9 cellular contexts compared by ENCODE assay signal in the genomic region with DNA sequence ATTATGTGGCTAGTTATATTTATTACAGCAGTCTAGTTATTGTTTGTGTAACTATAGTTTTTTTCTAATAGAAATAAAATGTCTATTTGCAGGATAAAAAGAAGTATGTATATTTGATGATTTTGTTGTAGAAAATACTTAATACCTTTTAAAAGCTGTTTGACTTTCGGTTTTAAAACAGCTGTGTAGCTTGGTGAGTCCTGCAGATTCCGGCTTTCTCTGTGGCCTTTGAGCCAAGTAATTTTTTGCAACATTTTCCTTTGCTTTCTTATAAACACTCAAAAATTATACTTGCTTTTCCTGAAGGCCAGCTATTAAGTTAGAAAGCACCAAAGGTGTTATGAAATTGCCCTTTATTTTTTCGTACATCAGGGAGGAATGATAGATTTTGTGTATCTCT.
DNase-seq lines count a peak whose midpoint lies in the region; ATAC-seq, FAIRE-seq and TF ChIP-seq lines count a peak whose summit lies in the region.
"Had no signal": no experiment of that assay in that cellular context is flagged by ENCODE, and none has a peak within 500 bp of the region (broad histone marks: within the 10 kb centered on the region; RNA-seq: fewer than 3 reads in every experiment).

No MANE protein-coding gene starts in this region.

- in situ Hi-C loops in HepG2 (cut with HindIII; ENCODE audit: extremely low pct_ligation_motif_present, low pct_unique_long_range_greater_than_20kb) = loop anchor here (5.0 kb wide), 2 partner anchors 63 to 168 kb away; a partner anchor contains a TSS

- H3K36me3 ChIP-seq in HepG2 (replicated peaks in 1 of 2; ENCODE audit: control insufficient read depth in 1 of 2, insufficient read depth in 2 of 2, low read length in 2 of 2) (no peaks in the 10 kb centered on the region), tibial artery (no peaks in the 10 kb centered on the region)

- H3K4me1 ChIP-seq in HepG2 (ENCODE audit: insufficient read depth, low read length) (peaks cover 39% of the 10 kb centered on the region), tibial artery (peaks cover 0 to 50% (median 16%) of the 10 kb centered on the region in 4 donors)

- no peak for ATAC-seq in activated T-cell treated with anti-CD3 and anti-CD28 coated beads, Interleukin-2, amount 50 U/mL, for 72 hours (replicated peaks in 1 of 2)
- ATAC-seq in activated CD8-positive, alpha-beta T cell treated with anti-CD3 and anti-CD28 coated beads, Interleukin-2, amount 10 ng/mL, durations not matched to agents 7 days and 5 days = no peak
- ATAC-seq in HepG2 (no peak), GM19328 (IDR thresholded peaks at IDR 0.05; ENCODE audit: unreplicated experiment) (no peak), GM18909 (IDR thresholded peaks at IDR 0.05; ENCODE audit: poor library complexity, unreplicated experiment) (no peak)

- H3K4me2 ChIP-seq in HepG2 (ENCODE audit: low read depth, low read length) = 0 out of 2 replicates have a peak overlapping the region, but pooled peaks have one; percentile 2

- H3K27ac Mint-ChIP-seq in activated T-cell treated with anti-CD3 and anti-CD28 coated beads, Interleukin-2, amount 50 U/mL, for 72 hours = peak overlapping the region; percentile 98
- H3K27ac Mint-ChIP-seq in activated CD8-positive, alpha-beta T cell treated with anti-CD3 and anti-CD28 coated beads, Interleukin-2, amount 10 ng/mL, durations not matched to agents 7 days and 5 days = peak overlapping the region; percentile 10

- H3K27me3 ChIP-seq in HepG2 (ENCODE audit: control insufficient read depth in 1 of 2, insufficient read depth in 2 of 2, low read length in 2 of 2) = no peaks in the 10 kb centered on the region
- no peaks in the 10 kb centered on the region for H3K27me3 ChIP-seq in tibial artery

- H3K9me3 ChIP-seq in HepG2 (ENCODE audit: low read length) (no peaks in the 10 kb centered on the region), tibial artery (no peaks in the 10 kb centered on the region)

- CTCF ChIA-PET in activated CD8-positive, alpha-beta T cell treated with anti-CD3 and anti-CD28 coated beads, Interleukin-2, amount 10 ng/mL, durations not matched to agents 7 days and 5 days (lab: Charles Lee) = interaction anchor here (0.6 to 3.3 kb wide), 14 partner anchors 9 to 361 kb away, joined by 3 to 35 read pairs (median 6); a partner anchor contains a TSS
- CTCF ChIA-PET in HepG2 (lab: Yijun Ruan, JAX; ENCODE audit: low intra/inter-chr PET ratio, low total read pairs) = no interaction called here

- TF ChIP-seq EP300 in HepG2 (IDR thresholded peaks at IDR 0.05; ENCODE audit: low read depth in 2 of 2, low read length in 2 of 2) = no peak
- TF ChIP-seq EP300 in HepG2 (CRISPR knock-in tag; IDR thresholded peaks at IDR 0.05; ENCODE audit: borderline replicate concordance) = no peak

- no peak overlapping the region for H3K9ac ChIP-seq in HepG2 (ENCODE audit: insufficient read depth, low read depth, low read length)

- 85% methylated on average over 3 of the region's 3 CpGs for WGBS in HepG2 (ENCODE audit: low lambda C conversion rate)

- intact Hi-C loops in HepG2 (cut with micrococcal nuclease; ENCODE audit: unreplicated experiment) (no loop called here), tibial artery (cut with DNase I; ENCODE audit: low total_unique reads) (loop anchor here (5.0 kb wide), 2 partner anchors 37 to 168 kb away; a partner anchor contains a TSS)

- H2AFZ ChIP-seq in HepG2 (ENCODE audit: low read length) = no peak overlapping the region

- H3K4me3 ChIP-seq in HepG2 (replicated peaks in 1 of 3; ENCODE audit: insufficient read depth in 1 of 3, low read depth in 2 of 3, low read length in 3 of 3) (no peak overlapping the region), tibial artery (peak overlapping the region in 1 of 2 donors; percentile 63)

- no peak for DNase-seq in activated T-cell treated with anti-CD3 and anti-CD28 coated beads, Interleukin-2, amount 50 U/mL, for 72 hours
- DNase-seq in activated T-cell treated with anti-CD3 and anti-CD28 coated beads, Interleukin-2, amount 50 U/mL, for 1 hour = no peak
- DNase-seq in activated CD8-positive, alpha-beta T cell treated with anti-CD3 and anti-CD28 coated beads, Interleukin-2, amount 10 ng/mL, durations not matched to agents 7 days and 5 days = no peak
- no peak for DNase-seq in HepG2 (ENCODE audit: low spot score)
- no peak for DNase-seq in tibial artery
- no peak for DNase-seq in nucleus accumbens (lab: John Stamatoyannopoulos, UW)
- DNase-seq: NK-92 treated with Interleukin-12 subunit alpha and Interleukin-12 subunit beta, amount 100 ng/mL, for 24 hours had no signal

- no TSS peak for BruUV-seq in HepG2 (replicated peaks; lab: Mats Ljungman, UMichigan)

- TF ChIP-seq RAD21 in HepG2 (CRISPR knock-in tag; IDR thresholded peaks at IDR 0.05) = no peak

- TF ChIP-seq POLR2A in HepG2 (IDR thresholded peaks at IDR 0.05; ENCODE audit: insufficient read depth in 1 of 2, low read depth in 2 of 2, low read length in 2 of 2) = no peak

- no peaks in the 10 kb centered on the region for H4K20me1 ChIP-seq in HepG2 (ENCODE audit: insufficient read depth, low read length)

- H3K27me3 Mint-ChIP-seq in activated T-cell treated with anti-CD3 and anti-CD28 coated beads, Interleukin-2, amount 50 U/mL, for 72 hours (ENCODE audit: low read depth) = no peaks in the 10 kb centered on the region
- H3K27me3 Mint-ChIP-seq in activated CD8-positive, alpha-beta T cell treated with anti-CD3 and anti-CD28 coated beads, Interleukin-2, amount 10 ng/mL, durations not matched to agents 7 days and 5 days (ENCODE audit: low read depth) = peaks cover 3% of the 10 kb centered on the region

- peaks cover 45% of the 10 kb centered on the region for H3K4me1 Mint-ChIP-seq in activated T-cell treated with anti-CD3 and anti-CD28 coated beads, Interleukin-2, amount 50 U/mL, for 72 hours (ENCODE audit: low read depth)
- H3K4me1 Mint-ChIP-seq in activated CD8-positive, alpha-beta T cell treated with anti-CD3 and anti-CD28 coated beads, Interleukin-2, amount 10 ng/mL, durations not matched to agents 7 days and 5 days (ENCODE audit: low read depth) = peaks cover 34% of the 10 kb centered on the region

- peak overlapping the region; percentile 81 to 99 for H3K4me3 Mint-ChIP-seq in activated T-cell treated with anti-CD3 and anti-CD28 coated beads, Interleukin-2, amount 50 U/mL, for 72 hours
- H3K4me3 Mint-ChIP-seq in activated CD8-positive, alpha-beta T cell treated with anti-CD3 and anti-CD28 coated beads, Interleukin-2, amount 10 ng/mL, durations not matched to agents 7 days and 5 days = no peak overlapping the region

- no peak for TF ChIP-seq CTCF in HepG2 (CRISPR knock-in tag; IDR thresholded peaks at IDR 0.05)
- no peak for TF ChIP-seq CTCF in tibial artery (IDR thresholded peaks at IDR 0.05)

- FAIRE-seq in HepG2 (lab: Jason Lieb, UNC) = no peak

- POLR2A ChIA-PET in activated CD8-positive, alpha-beta T cell treated with anti-CD3 and anti-CD28 coated beads, Interleukin-2, amount 10 ng/mL, durations not matched to agents 7 days and 5 days (lab: Charles Lee) = interaction anchor here (0.7 kb wide), 1 partner anchor 19 kb away, joined by 3 read pairs; no protein-coding TSS in a partner anchor
- POLR2A ChIA-PET in HepG2 (lab: Yijun Ruan, JAX) = no interaction called here

- H3K27ac ChIP-seq in HepG2 (ENCODE audit: extremely low read length, insufficient read depth, low read length) = no peak overlapping the region
- peak overlapping the region; percentile 25 to 85 for H3K27ac ChIP-seq in tibial artery

- H3K36me3 Mint-ChIP-seq in activated T-cell treated with anti-CD3 and anti-CD28 coated beads, Interleukin-2, amount 50 U/mL, for 72 hours (ENCODE audit: insufficient read depth in 2 of 2) = no peaks in the 10 kb centered on the region
- H3K36me3 Mint-ChIP-seq in activated CD8-positive, alpha-beta T cell treated with anti-CD3 and anti-CD28 coated beads, Interleukin-2, amount 10 ng/mL, durations not matched to agents 7 days and 5 days (ENCODE audit: low read depth) = no peaks in the 10 kb centered on the region

- no peaks in the 10 kb centered on the region for H3K79me2 ChIP-seq in HepG2 (ENCODE audit: insufficient read depth, low read length)

- no peaks in the 10 kb centered on the region for H3K9me3 Mint-ChIP-seq in activated T-cell treated with anti-CD3 and anti-CD28 coated beads, Interleukin-2, amount 50 U/mL, for 72 hours
- H3K9me3 Mint-ChIP-seq in activated CD8-positive, alpha-beta T cell treated with anti-CD3 and anti-CD28 coated beads, Interleukin-2, amount 10 ng/mL, durations not matched to agents 7 days and 5 days (ENCODE audit: insufficient read depth) = no peaks in the 10 kb centered on the region

TF ChIP-seq in HepG2, 621 proteins besides CTCF, POLR2A, EP300 and RAD21 (continues in another document):
- TF ChIP-seq ZNF329 (CRISPR knock-in tag; IDR thresholded peaks at IDR 0.05; ENCODE audit: low read depth) (no peak), TEAD2 (CRISPR knock-in tag; IDR thresholded peaks at IDR 0.05) (no peak), ZNF224 (CRISPR knock-in tag; IDR thresholded peaks at IDR 0.05) (no peak)
- TF ChIP-seq, protein P1, sequence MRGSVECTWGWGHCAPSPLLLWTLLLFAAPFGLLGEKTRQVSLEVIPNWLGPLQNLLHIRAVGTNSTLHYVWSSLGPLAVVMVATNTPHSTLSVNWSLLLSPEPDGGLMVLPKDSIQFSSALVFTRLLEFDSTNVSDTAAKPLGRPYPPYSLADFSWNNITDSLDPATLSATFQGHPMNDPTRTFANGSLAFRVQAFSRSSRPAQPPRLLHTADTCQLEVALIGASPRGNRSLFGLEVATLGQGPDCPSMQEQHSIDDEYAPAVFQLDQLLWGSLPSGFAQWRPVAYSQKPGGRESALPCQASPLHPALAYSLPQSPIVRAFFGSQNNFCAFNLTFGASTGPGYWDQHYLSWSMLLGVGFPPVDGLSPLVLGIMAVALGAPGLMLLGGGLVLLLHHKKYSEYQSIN (CRISPR knock-in tag; IDR thresholded peaks at IDR 0.05; ENCODE audit: borderline replicate concordance) = no peak
- TF ChIP-seq, protein P2, sequence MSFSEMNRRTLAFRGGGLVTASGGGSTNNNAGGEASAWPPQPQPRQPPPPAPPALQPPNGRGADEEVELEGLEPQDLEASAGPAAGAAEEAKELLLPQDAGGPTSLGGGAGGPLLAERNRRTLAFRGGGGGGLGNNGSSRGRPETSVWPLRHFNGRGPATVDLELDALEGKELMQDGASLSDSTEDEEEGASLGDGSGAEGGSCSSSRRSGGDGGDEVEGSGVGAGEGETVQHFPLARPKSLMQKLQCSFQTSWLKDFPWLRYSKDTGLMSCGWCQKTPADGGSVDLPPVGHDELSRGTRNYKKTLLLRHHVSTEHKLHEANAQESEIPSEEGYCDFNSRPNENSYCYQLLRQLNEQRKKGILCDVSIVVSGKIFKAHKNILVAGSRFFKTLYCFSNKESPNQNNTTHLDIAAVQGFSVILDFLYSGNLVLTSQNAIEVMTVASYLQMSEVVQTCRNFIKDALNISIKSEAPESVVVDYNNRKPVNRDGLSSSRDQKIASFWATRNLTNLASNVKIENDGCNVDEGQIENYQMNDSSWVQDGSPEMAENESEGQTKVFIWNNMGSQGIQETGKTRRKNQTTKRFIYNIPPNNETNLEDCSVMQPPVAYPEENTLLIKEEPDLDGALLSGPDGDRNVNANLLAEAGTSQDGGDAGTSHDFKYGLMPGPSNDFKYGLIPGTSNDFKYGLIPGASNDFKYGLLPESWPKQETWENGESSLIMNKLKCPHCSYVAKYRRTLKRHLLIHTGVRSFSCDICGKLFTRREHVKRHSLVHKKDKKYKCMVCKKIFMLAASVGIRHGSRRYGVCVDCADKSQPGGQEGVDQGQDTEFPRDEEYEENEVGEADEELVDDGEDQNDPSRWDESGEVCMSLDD (CRISPR knock-in tag; IDR thresholded peaks at IDR 0.05; ENCODE audit: borderline replicate concordance) = no peak
